ENCODE assay signal across 1 cellular context in the genomic region with DNA sequence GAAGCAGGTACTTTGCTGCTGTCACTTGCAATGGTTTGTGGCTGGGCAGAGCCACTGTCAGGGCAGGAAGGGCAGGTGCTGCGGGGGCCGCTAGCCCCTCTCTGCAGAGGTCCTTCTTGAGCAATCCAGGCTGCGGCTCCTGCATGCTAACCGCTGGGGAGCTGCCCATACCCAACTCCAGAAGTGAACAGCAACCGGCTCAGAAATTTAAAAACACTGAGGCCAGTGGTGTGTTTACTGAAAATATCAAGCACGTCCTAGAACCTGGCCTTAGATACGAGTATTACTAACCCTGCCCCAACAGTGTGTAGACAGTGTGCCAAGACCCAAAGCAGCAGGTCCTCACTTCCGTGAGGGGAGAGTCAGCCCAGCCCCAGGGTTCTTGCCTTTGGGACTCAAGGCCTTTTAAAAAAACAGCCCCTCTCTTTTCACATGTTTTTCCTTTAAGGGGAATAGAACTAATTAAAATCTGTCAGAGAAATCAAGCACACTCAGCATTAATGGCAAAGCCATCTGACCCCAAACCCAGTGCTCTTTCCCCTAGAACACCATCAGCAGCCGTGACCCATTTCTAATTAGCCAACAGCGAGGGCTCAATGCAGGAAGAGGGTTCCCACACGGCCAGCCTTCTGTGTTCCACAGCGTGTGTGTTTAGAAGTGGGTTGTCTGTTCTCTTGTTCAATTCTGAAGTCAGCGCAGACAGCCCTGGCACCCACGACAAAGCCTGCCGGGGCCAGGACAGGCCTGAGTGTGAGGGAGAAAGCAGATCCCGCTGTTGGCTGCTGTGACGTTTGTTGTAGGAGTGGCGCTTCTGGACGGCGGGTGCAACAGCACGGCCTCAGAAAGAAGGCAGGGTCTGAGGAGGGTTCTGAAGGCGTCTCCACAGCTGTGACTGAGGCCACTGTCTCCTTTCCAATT.
TF ChIP-seq lines count a peak whose summit lies in the region.

No MANE protein-coding gene starts in this region.

TF ChIP-seq in SK-N-SH, 30 proteins besides CTCF, POLR2A, EP300 and RAD21 (continued from another document):
- TF ChIP-seq FOSL2 (IDR thresholded peaks at IDR 0.05; ENCODE audit: borderline replicate concordance, low read depth) (no peak), CHD2 (IDR thresholded peaks at IDR 0.05; ENCODE audit: low read length, partially characterized antibody) (no peak), FOXJ3 (CRISPR knock-in tag; IDR thresholded peaks at IDR 0.05) (no peak), POLR2AphosphoS5 (IDR thresholded peaks at IDR 0.05; ENCODE audit: low read depth, low read length) (no peak), RFX5 (IDR thresholded peaks at IDR 0.05; ENCODE audit: low read length) (no peak), RXRA (IDR thresholded peaks at IDR 0.05; ENCODE audit: borderline replicate concordance, low read depth) (no peak), MEF2A (IDR thresholded peaks at IDR 0.05; ENCODE audit: borderline replicate concordance, low read depth) (no peak), JUND (IDR thresholded peaks at IDR 0.05) (no peak), GABPA (IDR thresholded peaks at IDR 0.05; ENCODE audit: low read depth) (no peak)
- TF ChIP-seq, protein P1, sequence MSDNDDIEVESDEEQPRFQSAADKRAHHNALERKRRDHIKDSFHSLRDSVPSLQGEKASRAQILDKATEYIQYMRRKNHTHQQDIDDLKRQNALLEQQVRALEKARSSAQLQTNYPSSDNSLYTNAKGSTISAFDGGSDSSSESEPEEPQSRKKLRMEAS (IDR thresholded peaks at IDR 0.05; ENCODE audit: low read depth): no peak
